ENCODE assay signal across 8 cellular contexts in genomic region chr4:41281038-41281634, GRCh38. TPM values are rescaled to one million over a fixed set of nuclear protein-coding genes. Genes with fewer than 3 reads are reported as not detected.
A peak's percentile ranks its signal among the peaks of the same experiment; 100 is the strongest.
DNase-seq lines count a peak whose midpoint lies in the region; ATAC-seq, FAIRE-seq and TF ChIP-seq lines count a peak whose summit lies in the region.

No MANE protein-coding gene starts in this region.

- no peaks in the 10 kb centered on the region for H3K27me3 ChIP-seq in H1 (replicated peaks in 1 of 4; ENCODE audit: control insufficient read depth in 3 of 4, extremely low read depth in 1 of 4, insufficient read depth in 3 of 4, low read length in 3 of 4)

- peak; percentile 99 for FAIRE-seq in H1 (lab: Jason Lieb, UNC)
- FAIRE-seq in urothelium cell line (lab: Jason Lieb, UNC): peak; percentile 86

- H3K79me2 ChIP-seq in H1 (ENCODE audit: control insufficient read depth in 1 of 2, insufficient read depth in 2 of 2, low read length in 2 of 2): no peaks in the 10 kb centered on the region

- H2BK120ac ChIP-seq in H1 (replicated peaks; ENCODE audit: low read depth, low read length): no peak overlapping the region

- no peaks in the 10 kb centered on the region for H3K36me3 Mint-ChIP-seq in memory B cell

- H3K27me3 Mint-ChIP-seq in memory B cell: peaks cover 10% of the 10 kb centered on the region

- H3K27ac Mint-ChIP-seq in memory B cell: no peak overlapping the region

- no peaks in the 10 kb centered on the region for H3K79me1 ChIP-seq in H1 (ENCODE audit: low read depth, low read length)

- TF ChIP-seq EP300 in H1 (IDR thresholded peaks at IDR 0.05; ENCODE audit: borderline replicate concordance in 1 of 2, low read depth in 2 of 2, low read length in 2 of 2): no peak

- no peak overlapping the region for H2AK5ac ChIP-seq in H1 (ENCODE audit: low read depth, low read length)

- peak; percentile 100 for TF ChIP-seq RAD21 in H1 (IDR thresholded peaks at IDR 0.05 in 1 of 2, conservative IDR thresholded peaks at IDR 0.05 in 1 of 2; ENCODE audit: low read depth in 2 of 2, low read length in 2 of 2)

- H3K4ac ChIP-seq in H1 (replicated peaks; ENCODE audit: insufficient read length, low read depth, low read length): no peak overlapping the region

- no peak overlapping the region for H3K56ac ChIP-seq in H1 (replicated peaks; ENCODE audit: insufficient read length, low read depth, low read length)

- 33% methylated on average over 7 of the region's 7 CpGs; no CpG with 5 or more reads in 1 of the 2 experiments for WGBS in H1 (ENCODE audit: extremely low coverage in 1 of 2, insufficient coverage in 1 of 2, insufficient read length in 1 of 2, insufficient replicate concordance in 2 of 2, low coverage in 1 of 2, low lambda C conversion rate in 2 of 2, missing lambda C conversion rate in 1 of 2), 2 experiments

- DNase-seq in COLO829 (ENCODE audit: low spot score): peak; percentile 77
- peak; percentile 18 for DNase-seq in NCI-H128 (lab: John Stamatoyannopoulos, UW; ENCODE audit: unreplicated experiment)
- peak; percentile 76 for DNase-seq in SIG-M5 treated with dmso at 0.1 percent for 504 hours (lab: John Stamatoyannopoulos, UW; ENCODE audit: unreplicated experiment)
- DNase-seq in H1 (ENCODE audit: low read depth in 1 of 2, low spot score in 2 of 2): no peak
- DNase-seq in memory B cell (ENCODE audit: low spot score in 2 of 2): peak; percentile 14 to 46
- DNase-seq in urothelium cell line (ENCODE audit: low spot score): peak; percentile 87

- no peak overlapping the region for H3K9ac ChIP-seq in H1 (replicated peaks in 1 of 4; ENCODE audit: extremely low read depth in 1 of 4, low read depth in 3 of 4, low read length in 3 of 4)

- no peak overlapping the region for H3K4me2 ChIP-seq in H1 (ENCODE audit: insufficient read depth in 1 of 2, low read depth in 2 of 2, low read length in 2 of 2)

- peaks cover 0 to 4% (median 0%) of the 10 kb centered on the region in 4 experiments; a peak in 2 of 8 replicates for H3K36me3 ChIP-seq in H1 (ENCODE audit: control insufficient read depth in 2 of 4, insufficient read depth in 4 of 4, low read length in 3 of 4)

- CTCF ChIA-PET in H1 (lab: Charles Lee; ENCODE audit: partially characterized antibody): interaction anchor here (0.5 to 8.6 kb wide), 46 partner anchors 9 to 777 kb away, joined by 3 to 107 read pairs (median 4); partner anchors contain the start of gene LIMCH1

- POLR2A ChIA-PET in H1 (lab: Charles Lee; ENCODE audit: partially characterized antibody): interaction anchor here (0.6 to 3.2 kb wide), 8 partner anchors 13 to 380 kb away, joined by 3 to 25 read pairs (median 3); partner anchors contain the start of gene UCHL1

- H2BK12ac ChIP-seq in H1 (ENCODE audit: low read depth, low read length): no peak overlapping the region

- no peak for TF ChIP-seq POLR2A in H1 (IDR thresholded peaks at IDR 0.05; ENCODE audit: control extremely low read depth in 1 of 2, low read depth in 2 of 2, low read length in 2 of 2)

- no peak overlapping the region for H4K91ac ChIP-seq in H1 (replicated peaks; ENCODE audit: insufficient read length, low read length)

- no peaks in the 10 kb centered on the region for H3K9me3 Mint-ChIP-seq in memory B cell

- TF ChIP-seq CTCF in H1 (IDR thresholded peaks at IDR 0.05; ENCODE audit: control extremely low read depth in 1 of 3, insufficient read depth in 1 of 3, low read depth in 1 of 3, low read length in 3 of 3): peak in 2 of 3 experiments; percentile 84 to 91; a peak in 3 of 4 replicates

- no peaks in the 10 kb centered on the region for H3K23me2 ChIP-seq in H1 (ENCODE audit: low read depth, low read length)

- H3K4me3 ChIP-seq in H1 (ENCODE audit: extremely low read depth in 1 of 4, insufficient read depth in 2 of 4, low read depth in 3 of 4, low read length in 4 of 4): no peak overlapping the region

- no peak overlapping the region for H3K27ac ChIP-seq in H1 (ENCODE audit: low read depth, low read length)

- no peak overlapping the region for H4K8ac ChIP-seq in H1 (ENCODE audit: extremely low read depth, insufficient read depth, low read length)

- no peak overlapping the region for H3K4me3 Mint-ChIP-seq in memory B cell

- peak; percentile 99 for ATAC-seq in GM18861 (IDR thresholded peaks at IDR 0.05; ENCODE audit: unreplicated experiment)
- peak; percentile 88 for ATAC-seq in HG02970 (IDR thresholded peaks at IDR 0.05; ENCODE audit: low FRiP score, unreplicated experiment)
- ATAC-seq in memory B cell (ENCODE audit: low read depth): peak; percentile 74

- no peak overlapping the region for H3K18ac ChIP-seq in H1 (ENCODE audit: extremely low read depth, low read length)

- no peaks in the 10 kb centered on the region for H4K20me1 ChIP-seq in H1 (replicated peaks in 1 of 2; ENCODE audit: control insufficient read depth in 1 of 2, insufficient read depth in 2 of 2, low read length in 2 of 2)

- H3K4me1 Mint-ChIP-seq in memory B cell: no peaks in the 10 kb centered on the region

- H2BK15ac ChIP-seq in H1 (ENCODE audit: low read length): no peak overlapping the region

- H2AFZ ChIP-seq in H1 (ENCODE audit: low read length): no peak overlapping the region

- H2BK5ac ChIP-seq in H1 (ENCODE audit: low read depth, low read length): no peak overlapping the region

- no peak overlapping the region for H3K14ac ChIP-seq in H1 (ENCODE audit: insufficient read length)

- H2BK20ac ChIP-seq in H1 (ENCODE audit: low read length): no peak overlapping the region

- H3K4me1 ChIP-seq in H1 (replicated peaks in 1 of 4; ENCODE audit: control insufficient read depth in 3 of 4, insufficient read depth in 4 of 4, low read length in 3 of 4): no peaks in the 10 kb centered on the region

- H3K23ac ChIP-seq in H1 (ENCODE audit: insufficient read length): no peak overlapping the region

- peaks cover 8 to 12% of the 10 kb centered on the region in 2 experiments; a peak in 3 of 4 replicates for H3K9me3 ChIP-seq in H1 (ENCODE audit: insufficient read depth in 2 of 2, low read depth in 1 of 2, low read length in 1 of 2)

- H4K5ac ChIP-seq in H1 (ENCODE audit: insufficient read length, low read depth, low read length): no peak overlapping the region

TF ChIP-seq in H1, 55 proteins besides CTCF, POLR2A, EP300 and RAD21:
- TF ChIP-seq ATF2 (IDR thresholded peaks at IDR 0.05; ENCODE audit: low read length) (0 out of 2 replicates have a peak, but pooled peaks have one; percentile 49), TBP (IDR thresholded peaks at IDR 0.05; ENCODE audit: low read depth, low read length) (0 out of 2 replicates have a peak, but pooled peaks have one; percentile 11), SP2 (IDR thresholded peaks at IDR 0.05; ENCODE audit: low read length) (no peak), SRF (IDR thresholded peaks at IDR 0.05; ENCODE audit: low read depth, low read length) (no peak), RBBP5 (IDR thresholded peaks at IDR 0.05; ENCODE audit: borderline replicate concordance, low read depth, low read length) (no peak), SP1 (IDR thresholded peaks at IDR 0.05; ENCODE audit: low read depth, low read length) (no peak), KDM4A (IDR thresholded peaks at IDR 0.05; ENCODE audit: low read depth, low read length, severe bottlenecking) (no peak), KDM5A (IDR thresholded peaks at IDR 0.05; ENCODE audit: low read length) (0 out of 2 replicates have a peak, but pooled peaks have one; percentile 30)

RNA-seq across cellular contexts. Expression of gene UCHL1, which starts 24.4 kb away (rescaled TPM):
- total RNA-seq in H1 (2021; fragmentation: NEBNext Ultra II Directional; extraction: Animal tissue kit (Norgen Biotek cat#: 25700)): 780 and 781 TPM in 2 replicates
- polyA plus RNA-seq in H1 (2011; rRNA removed): 1,686 and 1,717 TPM in 2 replicates
- 1,673 TPM for polyA plus RNA-seq in H1 (2011; cell fraction: cytosol; rRNA removed)
- polyA plus RNA-seq in H1 (2011; cell fraction: nucleus; rRNA removed): 1,927 TPM
- polyA plus RNA-seq in H1 (2012, experiment 1 of 2): 981 to 1,410 TPM (median 1,102 TPM) in 4 replicates
- 1,497 TPM for polyA plus RNA-seq in H1 (2012, experiment 2 of 2)
- 1,061 TPM for polyA plus RNA-seq in H1 (2013, experiment 1 of 2)
- polyA plus RNA-seq in H1 (2013, experiment 2 of 2): 1,063 TPM
- polyA minus RNA-seq in H1 (2011; rRNA and poly(A)+ RNA removed): 527 and 542 TPM in 2 replicates
- 249 TPM for polyA minus RNA-seq in H1 (2011; cell fraction: cytosol; rRNA and poly(A)+ RNA removed)
- polyA minus RNA-seq in H1 (2011; cell fraction: nucleus; rRNA and poly(A)+ RNA removed): 296 TPM

Comparison
In these comparisons a context has a peak if more than half of its experiments do, and no peak if none do; other contexts are left out.
1. DNase-seq: peak in COLO829 (single experiment), NCI-H128 (single experiment), SIG-M5 treated with dmso at 0.1 percent for 504 hours (single experiment), memory B cell (2 of 2) and urothelium cell line (single experiment); none in H1 (0 of 2).
2. Peak in every context shown above with its lines, with median percentiles within 50 percentile points of each other: ATAC-seq.